In the genomic region with DNA sequence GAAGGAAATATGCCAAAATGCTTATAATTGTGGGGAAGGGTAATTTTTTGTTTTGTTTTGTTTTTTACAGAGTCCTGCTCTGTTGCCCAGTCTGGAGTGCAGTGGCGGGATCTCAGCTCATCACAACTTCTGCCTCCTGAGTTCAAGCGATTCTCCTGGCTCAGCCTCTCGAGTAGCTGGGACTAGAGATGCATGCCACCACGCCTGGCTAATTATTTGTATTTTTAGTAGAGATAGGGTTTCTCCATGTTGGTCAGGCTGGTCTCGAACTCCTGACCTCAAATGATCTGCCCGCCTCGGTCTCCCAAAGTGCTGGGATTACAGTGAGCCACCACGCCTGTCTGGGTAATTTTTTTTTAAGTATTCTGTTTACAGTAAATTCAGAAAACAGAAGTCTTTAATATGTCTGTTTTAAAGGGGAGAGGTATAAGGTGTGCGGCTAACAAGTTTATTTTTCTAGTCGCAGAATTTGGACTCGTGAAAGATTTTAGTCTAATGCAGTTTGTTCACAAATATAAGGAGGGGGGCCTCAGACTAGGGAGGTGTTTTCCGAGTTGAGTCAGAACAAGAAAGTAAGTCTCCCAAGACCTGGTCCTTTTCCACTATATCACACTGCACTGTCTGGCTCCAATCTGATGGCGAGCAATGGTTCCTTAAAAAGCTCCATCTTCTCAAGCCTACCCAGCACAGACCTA, we compare ENCODE assay signal across 9 cellular contexts. TPM values are rescaled to one million over a fixed set of nuclear protein-coding genes. Genes with fewer than 3 reads are reported as not detected.
DNase-seq lines count a peak whose midpoint lies in the region; ATAC-seq and TF ChIP-seq lines count a peak whose summit lies in the region.
"Had no signal": no experiment of that assay in that cellular context is flagged by ENCODE, and none has a peak within 500 bp of the region (broad histone marks: within the 10 kb centered on the region; RNA-seq: fewer than 3 reads in every experiment).

No MANE protein-coding gene starts in this region.

- H3K4me3 Mint-ChIP-seq in activated T-helper 17 cell treated with anti-CD3 and anti-CD28 coated beads, Interleukin-2, amount 50 U/mL, for 72 hours = peak overlapping the region; percentile 82

- intact Hi-C loops in lower lobe of right lung (cut with DNase I) = no loop called here
- intact Hi-C loops in mucosa of descending colon (cut with DNase I, micrococcal nuclease) = no loop called here

- ATAC-seq in GM21381 (IDR thresholded peaks at IDR 0.05; ENCODE audit: unreplicated experiment) (peak; percentile 17), lower lobe of right lung (no peak), GM18861 (IDR thresholded peaks at IDR 0.05; ENCODE audit: unreplicated experiment) (no peak), esophagus mucosa (no peak), mucosa of descending colon (no peak)
- no peak for ATAC-seq in activated T-helper 17 cell treated with anti-CD3 and anti-CD28 coated beads, Interleukin-2, amount 50 U/mL, for 72 hours (replicated peaks)

- H3K27me3 Mint-ChIP-seq in activated T-helper 17 cell treated with anti-CD3 and anti-CD28 coated beads, Interleukin-2, amount 50 U/mL, for 72 hours = no peaks in the 10 kb centered on the region

- H3K9me3 ChIP-seq in lower lobe of right lung (no peaks in the 10 kb centered on the region), WERI-Rb-1 (ENCODE audit: severe bottlenecking) (peaks cover 3% of the 10 kb centered on the region), mucosa of descending colon (no peaks in the 10 kb centered on the region)
- H3K9me3 ChIP-seq: body of pancreas had no signal

- H3K27me3 ChIP-seq in lower lobe of right lung (ENCODE audit: low read depth) (no peaks in the 10 kb centered on the region), WERI-Rb-1 (ENCODE audit: insufficient read depth, low read depth, severe bottlenecking) (no peaks in the 10 kb centered on the region)
- H3K27me3 ChIP-seq: body of pancreas had no signal

- H3K27ac Mint-ChIP-seq in activated T-helper 17 cell treated with anti-CD3 and anti-CD28 coated beads, Interleukin-2, amount 50 U/mL, for 72 hours = peak overlapping the region; percentile 74

- peaks cover 6% of the 10 kb centered on the region for H3K36me3 Mint-ChIP-seq in activated T-helper 17 cell treated with anti-CD3 and anti-CD28 coated beads, Interleukin-2, amount 50 U/mL, for 72 hours (ENCODE audit: low read depth)

- TF ChIP-seq CTCF in AG09309 (IDR thresholded peaks at IDR 0.05; ENCODE audit: control insufficient read depth, insufficient read depth, low read depth, low read length, missing control alignments) = no peak
- no peak for TF ChIP-seq CTCF in lower lobe of right lung (IDR thresholded peaks at IDR 0.05)
- TF ChIP-seq CTCF in WERI-Rb-1 (IDR thresholded peaks at IDR 0.05; ENCODE audit: low read depth, low read length) = no peak
- no peak for TF ChIP-seq CTCF in mucosa of descending colon (IDR thresholded peaks at IDR 0.05)

- H3K36me3 ChIP-seq in lower lobe of right lung (no peaks in the 10 kb centered on the region), WERI-Rb-1 (no peaks in the 10 kb centered on the region), mucosa of descending colon (ENCODE audit: low read depth) (no peaks in the 10 kb centered on the region)

- H3K4me1 Mint-ChIP-seq in activated T-helper 17 cell treated with anti-CD3 and anti-CD28 coated beads, Interleukin-2, amount 50 U/mL, for 72 hours = peaks cover 12% of the 10 kb centered on the region

- peak overlapping the region; percentile 79 for H3K27ac ChIP-seq in lower lobe of right lung
- no peak overlapping the region for H3K27ac ChIP-seq in WERI-Rb-1

- no peaks in the 10 kb centered on the region for H3K9me3 Mint-ChIP-seq in activated T-helper 17 cell treated with anti-CD3 and anti-CD28 coated beads, Interleukin-2, amount 50 U/mL, for 72 hours

- H3K4me1 ChIP-seq in lower lobe of right lung = peaks cover 38% of the 10 kb centered on the region
- peaks cover 6% of the 10 kb centered on the region for H3K4me1 ChIP-seq in mucosa of descending colon (ENCODE audit: low read depth)

- DNase-seq in AG09309 (ENCODE audit: low read depth) (no peak), lower lobe of right lung (no peak), WERI-Rb-1 (no peak), mucosa of descending colon (no peak)

- H3K4me3 ChIP-seq in AG09309 (ENCODE audit: control insufficient read depth, low read depth, low read length) (peak overlapping the region; percentile 40; the same call in 1 of the 2 replicates), lower lobe of right lung (peak overlapping the region; percentile 69), WERI-Rb-1 (ENCODE audit: low read depth, low read length) (no peak overlapping the region), mucosa of descending colon (no peak overlapping the region)

RNA-seq across cellular contexts. Expression of a gene that starts 1.5 kb away (rescaled TPM):
- total RNA-seq in activated T-helper 17 cell treated with anti-CD3 and anti-CD28 coated beads, Interleukin-2, amount 50 U/mL, for 72 hours = 10 to 100 TPM; 13.2 to 22.2 TPM
- 321 TPM for total RNA-seq in lower lobe of right lung
- total RNA-seq in esophagus mucosa = 74.3 TPM
- total RNA-seq in mucosa of descending colon = 10 to 100 TPM; 37.4 to 51.4 (median 39.0) TPM

Comparison
In these comparisons a context has a peak if more than half of its experiments do, and no peak if none do; other contexts are left out.
1. H3K4me3 ChIP-seq: peak in AG09309 (single experiment) and lower lobe of right lung (single experiment); none in WERI-Rb-1 (single experiment) and mucosa of descending colon (single experiment).